Comparison of ENCODE assay signal across 12 cellular contexts in genomic region chr20:50295762-50296449, GRCh38.
DNase-seq lines count a peak whose midpoint lies in the region; ATAC-seq lines count a peak whose summit lies in the region.
"Had no signal": no experiment of that assay in that cellular context is flagged by ENCODE, and none has a peak within 500 bp of the region (broad histone marks: within the 10 kb centered on the region; RNA-seq: fewer than 3 reads in every experiment).

No MANE protein-coding gene starts in this region.

- H2AFZ ChIP-seq in neuronal stem cell (ENCODE audit: low read length), result no peak overlapping the region

- H3K27ac Mint-ChIP-seq in stimulated activated naive CD8-positive, alpha-beta T cell treated with anti-CD3 and anti-CD28 coated beads, Interleukin-15, amount 100 ng/mL, for 72 hours, result peak overlapping the region in 1 of 2 donors; percentile 8

- no peak overlapping the region for H4K91ac ChIP-seq in neuronal stem cell (ENCODE audit: low read depth, low read length, poor library complexity)

- no peaks in the 10 kb centered on the region for H3K9me3 ChIP-seq in neuronal stem cell (replicated peaks in 1 of 2; ENCODE audit: control insufficient read depth in 2 of 2, insufficient read depth in 1 of 2, low read depth in 1 of 2, low read length in 2 of 2)

- no peak overlapping the region for H2BK15ac ChIP-seq in neuronal stem cell (ENCODE audit: low read length)

- peaks cover 0 to 3% (median 0%) of the 10 kb centered on the region in 3 experiments for H3K27me3 ChIP-seq in neuronal stem cell (ENCODE audit: control insufficient read depth in 3 of 3, insufficient read depth in 3 of 3, low read depth in 1 of 3, low read length in 3 of 3)

- H2AK5ac ChIP-seq in neuronal stem cell (ENCODE audit: low read depth, low read length), result peak overlapping the region; percentile 56

- H3K36me3 ChIP-seq in neuronal stem cell (replicated peaks in 1 of 2; ENCODE audit: control insufficient read depth in 2 of 2, insufficient read depth in 2 of 2, low read length in 2 of 2), result no peaks in the 10 kb centered on the region

- H3K4ac ChIP-seq in neuronal stem cell (ENCODE audit: low read length), result no peak overlapping the region

- peaks cover 30% of the 10 kb centered on the region for H3K4me1 Mint-ChIP-seq in stimulated activated naive CD8-positive, alpha-beta T cell treated with anti-CD3 and anti-CD28 coated beads, Interleukin-15, amount 100 ng/mL, for 72 hours

- ATAC-seq in stimulated activated naive CD8-positive, alpha-beta T cell treated with anti-CD3 and anti-CD28 coated beads, Interleukin-15, amount 100 ng/mL, for 72 hours, result peak; percentile 5
- no peak for ATAC-seq in stimulated activated naive CD8-positive, alpha-beta T cell treated with anti-CD3 and anti-CD28 coated beads, Interleukin-15, Interleukin-2, amounts not matched to agents 100 U/mL and 50 U/mL, for 24 hours

- no peak overlapping the region for H3K9ac ChIP-seq in neuronal stem cell (ENCODE audit: low read depth, low read length, poor library complexity)
- H3K9ac ChIP-seq: GM23248 had no signal

- WGBS in neuronal stem cell (ENCODE audit: extremely low coverage in 2 of 2, insufficient read length in 2 of 2, insufficient replicate concordance in 1 of 2), 2 donors, result no CpG with 5 or more reads among the region's 20 CpGs

- peaks cover 0 to 7% of the 10 kb centered on the region in 2 donors for H3K9me3 Mint-ChIP-seq in stimulated activated naive CD8-positive, alpha-beta T cell treated with anti-CD3 and anti-CD28 coated beads, Interleukin-15, amount 100 ng/mL, for 72 hours

- no peaks in the 10 kb centered on the region for H3K79me1 ChIP-seq in neuronal stem cell (ENCODE audit: low read depth, low read length)

- H3K23ac ChIP-seq in neuronal stem cell (ENCODE audit: low read depth, low read length, poor library complexity), result no peak overlapping the region

- H2BK120ac ChIP-seq in neuronal stem cell (ENCODE audit: low read depth, low read length), result no peak overlapping the region

- peaks cover 26% of the 10 kb centered on the region for H3K27me3 Mint-ChIP-seq in stimulated activated naive CD8-positive, alpha-beta T cell treated with anti-CD3 and anti-CD28 coated beads, Interleukin-15, amount 100 ng/mL, for 72 hours

- no peak overlapping the region for H3K4me2 ChIP-seq in neuronal stem cell (ENCODE audit: insufficient read depth, low read length, poor library complexity, severe bottlenecking)

- no peak overlapping the region for H4K8ac ChIP-seq in neuronal stem cell (ENCODE audit: low read depth, low read length)

- no peak overlapping the region for H3K4me3 ChIP-seq in neuronal stem cell (ENCODE audit: low read length in 2 of 2)
- H3K4me3 ChIP-seq: GM23248 had no signal

- H2BK12ac ChIP-seq in neuronal stem cell (ENCODE audit: low read length), result no peak overlapping the region

- no peak for DNase-seq in stimulated activated naive CD8-positive, alpha-beta T cell treated with anti-CD3 and anti-CD28 coated beads, Interleukin-15, amount 100 ng/mL, for 72 hours
- DNase-seq in stimulated activated naive CD8-positive, alpha-beta T cell treated with anti-CD3 and anti-CD28 coated beads, Interleukin-15, Interleukin-2, amounts not matched to agents 100 U/mL and 50 U/mL, for 24 hours, result no peak
- DNase-seq in SHP77 treated with DMSO at 0.1 percent for 48 hours (lab: John Stamatoyannopoulos, UW) (peak; percentile 31), neuronal stem cell (ENCODE audit: low spot score) (no peak), amniotic stem cell (lab: John Stamatoyannopoulos, UW) (no peak), retina (no peak)
- no peak for DNase-seq in stimulated activated CD4-positive, alpha-beta T cell treated with anti-CD3 and anti-CD28 coated beads, Interleukin-12 subunit alpha, Interleukin-12 subunit beta, amount 100 ng/mL, for 4 hours
- DNase-seq in activated CD4-positive, CD25-positive, alpha-beta regulatory T cell treated with anti-CD3 and anti-CD28 coated beads, Interleukin-2, amount 50 U/mL, for 72 hours, result no peak
- DNase-seq: GM23248, midbrain, NCI-H1930 had no signal

- no peak overlapping the region for H2BK5ac ChIP-seq in neuronal stem cell (ENCODE audit: low read length)

- peaks cover 5 to 6% of the 10 kb centered on the region in 2 donors for H3K4me1 ChIP-seq in neuronal stem cell (ENCODE audit: control insufficient read depth in 2 of 2, insufficient read depth in 1 of 2, low read depth in 1 of 2, low read length in 2 of 2)

- H3K14ac ChIP-seq in neuronal stem cell (ENCODE audit: low read length), result no peak overlapping the region

- H3K27ac ChIP-seq in neuronal stem cell (replicated peaks; ENCODE audit: low read length), result no peak overlapping the region
- H3K27ac ChIP-seq: C4-2B had no signal

- peak overlapping the region; percentile 54 for H3K18ac ChIP-seq in neuronal stem cell (ENCODE audit: low read length)

- no peak overlapping the region for H3K4me3 Mint-ChIP-seq in stimulated activated naive CD8-positive, alpha-beta T cell treated with anti-CD3 and anti-CD28 coated beads, Interleukin-15, amount 100 ng/mL, for 72 hours
